Comparison of ENCODE assay signal across 8 cellular contexts in genomic region chr3:52286777-52287110, GRCh38. TPM values are rescaled to one million over a fixed set of nuclear protein-coding genes. Genes with fewer than 3 reads are reported as not detected.
DNase-seq lines count a peak whose midpoint lies in the region; ATAC-seq, FAIRE-seq and TF ChIP-seq lines count a peak whose summit lies in the region.

No MANE protein-coding gene starts in this region.

- WGBS in psoas muscle, 3 donors, result 63 to 72% (median 66%) methylated on average over 8 of the region's 8 CpGs

- TF ChIP-seq CTCF in fibroblast of lung (conservative IDR thresholded peaks at IDR 0.05 in 1 of 2, IDR thresholded peaks at IDR 0.05 in 1 of 2; ENCODE audit: low read depth in 1 of 2, low read length in 2 of 2) (no peak), psoas muscle (IDR thresholded peaks at IDR 0.05) (no peak)

- peak overlapping the region; percentile 99 for H3K9ac ChIP-seq in ES-I3 (ENCODE audit: low read depth, low read length)
- peak overlapping the region; percentile 98 for H3K9ac ChIP-seq in fibroblast of lung (ENCODE audit: insufficient read depth, low read length)

- DNase-seq in SJSA1 (ENCODE audit: low read depth in 1 of 2, low spot score in 2 of 2) (no peak), fibroblast of lung (ENCODE audit: low read depth in 2 of 2) (peak in 1 of 2 donors; percentile 37), psoas muscle (no peak), cerebellar nuclear complex (lab: John Stamatoyannopoulos, UW) (no peak), COR-L47 (lab: John Stamatoyannopoulos, UW) (no peak), erythroblast (lab: John Stamatoyannopoulos, UW) (no peak), RCC 7860 (ENCODE audit: low spot score) (no peak)

- peak overlapping the region; percentile 84 for H3K4me2 ChIP-seq in fibroblast of lung (ENCODE audit: extremely low read depth, insufficient read depth, low read length)

- no peak for TF ChIP-seq POLR2A in erythroblast (IDR thresholded peaks at IDR 0.05; ENCODE audit: low read length)

- H3K27me3 ChIP-seq in SJSA1 (replicated peaks) (no peaks in the 10 kb centered on the region), fibroblast of lung (ENCODE audit: control insufficient read depth, insufficient read depth, low read length) (no peaks in the 10 kb centered on the region), psoas muscle (ENCODE audit: insufficient read depth in 3 of 3, low read length in 2 of 3) (no peaks in the 10 kb centered on the region)

- H3K9me3 ChIP-seq in ES-I3 (ENCODE audit: control insufficient read depth, insufficient read depth, low read length), result no peaks in the 10 kb centered on the region
- no peaks in the 10 kb centered on the region for H3K9me3 ChIP-seq in SJSA1 (replicated peaks)
- no peaks in the 10 kb centered on the region for H3K9me3 ChIP-seq in fibroblast of lung (ENCODE audit: control insufficient read depth, insufficient read depth, low read depth, low read length)
- no peaks in the 10 kb centered on the region for H3K9me3 ChIP-seq in psoas muscle

- H3K79me2 ChIP-seq in fibroblast of lung (ENCODE audit: control insufficient read depth, insufficient read depth, low read length), result peaks cover 7% of the 10 kb centered on the region

- no peaks in the 10 kb centered on the region for H3K36me3 ChIP-seq in ES-I3 (ENCODE audit: insufficient read depth, low read length)
- H3K36me3 ChIP-seq in SJSA1, result peaks cover 14% of the 10 kb centered on the region
- H3K36me3 ChIP-seq in fibroblast of lung (ENCODE audit: control insufficient read depth, insufficient read depth, low read length), result peaks cover 6% of the 10 kb centered on the region
- peaks cover 0 to 28% of the 10 kb centered on the region in 2 donors for H3K36me3 ChIP-seq in psoas muscle (ENCODE audit: insufficient read depth in 1 of 2, low read depth in 1 of 2)

- intact Hi-C loops in psoas muscle (cut with DNase I), result loop anchor here in 1 of 2 donors (1.0 kb wide), 1 partner anchor 8 kb away; the partner anchor contains the start of gene WDR82

- H2AFZ ChIP-seq in fibroblast of lung (ENCODE audit: low read length), result no peak overlapping the region

- peak overlapping the region; percentile 100 for H3K27ac ChIP-seq in SJSA1
- peak overlapping the region; percentile 99 for H3K27ac ChIP-seq in fibroblast of lung (ENCODE audit: insufficient read depth, low read length)
- H3K27ac ChIP-seq in psoas muscle, result peak overlapping the region; percentile 97

- no peaks in the 10 kb centered on the region for H3K4me1 ChIP-seq in ES-I3 (ENCODE audit: insufficient read depth, low read length)
- H3K4me1 ChIP-seq in SJSA1 (replicated peaks), result peaks cover 21% of the 10 kb centered on the region
- peaks cover 5% of the 10 kb centered on the region for H3K4me1 ChIP-seq in fibroblast of lung (ENCODE audit: control insufficient read depth, extremely low read depth, insufficient read depth, low read length)
- peaks cover 15% of the 10 kb centered on the region for H3K4me1 ChIP-seq in psoas muscle

- ATAC-seq in psoas muscle, result no peak

- FAIRE-seq in RCC 7860 (lab: Jason Lieb, UNC), result no peak

- H4K20me1 ChIP-seq in fibroblast of lung (ENCODE audit: control insufficient read depth, extremely low read depth, insufficient read depth, low read length), result no peaks in the 10 kb centered on the region

- H3K4me3 ChIP-seq in SJSA1 (peak overlapping the region; percentile 88), fibroblast of lung (replicated peaks in 1 of 4; ENCODE audit: control extremely low read depth in 1 of 4, insufficient read depth in 1 of 4, low read depth in 3 of 4, low read length in 4 of 4) (peak overlapping the region; percentile 75 to 94 (median 85)), psoas muscle (peak overlapping the region; percentile 80)

RNA-seq across cellular contexts. Expression of gene GLYCTK, which starts 0.9 kb away (rescaled TPM):
- 3.7 and 6.1 TPM in 2 replicates for total RNA-seq in SJSA1 (2014; rRNA removed; shearing (Covaris generic))
- total RNA-seq in fibroblast of lung, result 3.3 and 6.9 TPM in 2 replicates
- polyA plus RNA-seq in fibroblast of lung, result 4.5 and 6.5 TPM in 2 replicates
- polyA plus RNA-seq in fibroblast of lung (2012), result 4.8 and 9.9 TPM in 2 replicates
- 6.9 and 8.5 TPM in 2 replicates for polyA minus RNA-seq in fibroblast of lung (ENCODE audit: low replicate concordance)
- 1 to 10 TPM; 3.0 to 7.2 (median 5.7) TPM for total RNA-seq in psoas muscle
- polyA plus RNA-seq in psoas muscle, result 10 to 100 TPM in 1 of 3 donors, 1 to 10 TPM in 2; 3.1 to 16.5 (median 4.2) TPM

RNA-seq across cellular contexts. Expression of gene WDR82, which starts 8.3 kb away (rescaled TPM):
- 24.1 and 37.0 TPM in 2 replicates for total RNA-seq in SJSA1 (2014; rRNA removed; shearing (Covaris generic))
- 63.9 and 71.2 TPM in 2 replicates for total RNA-seq in fibroblast of lung
- 76.2 and 77.7 TPM in 2 replicates for polyA plus RNA-seq in fibroblast of lung
- 60.8 and 63.2 TPM in 2 replicates for polyA plus RNA-seq in fibroblast of lung (2012)
- 40.1 and 47.7 TPM in 2 replicates for polyA minus RNA-seq in fibroblast of lung (ENCODE audit: low replicate concordance)
- total RNA-seq in psoas muscle, result 10 to 100 TPM; 62.1 to 93.1 (median 85.5) TPM
- 10 to 100 TPM; 46.1 to 96.7 (median 53.4) TPM for polyA plus RNA-seq in psoas muscle

RNA-seq across cellular contexts. Expression of gene DNAH1, which starts 29.4 kb away (rescaled TPM):
- total RNA-seq in SJSA1 (2014; rRNA removed; shearing (Covaris generic)), result 0.47 and 1.1 TPM in 2 replicates
- 1.8 and 3.0 TPM in 2 replicates for total RNA-seq in fibroblast of lung
- polyA plus RNA-seq in fibroblast of lung, result 0.72 and 1.9 TPM in 2 replicates
- 0.47 and 0.96 TPM in 2 replicates for polyA plus RNA-seq in fibroblast of lung (2012)
- polyA minus RNA-seq in fibroblast of lung (ENCODE audit: low replicate concordance), result 3.8 and 8.9 TPM in 2 replicates
- total RNA-seq in psoas muscle, result 1 to 10 TPM; 2.4 to 4.1 (median 3.0) TPM
- 1 to 10 TPM in 2 of 3 donors, under 1 TPM in 1; 0.77 to 1.8 (median 1.2) TPM for polyA plus RNA-seq in psoas muscle

RNA-seq across cellular contexts. Expression of gene PPM1M, which starts 41.2 kb away (rescaled TPM):
- 5.5 and 7.7 TPM in 2 replicates for total RNA-seq in SJSA1 (2014; rRNA removed; shearing (Covaris generic))
- 37.8 and 38.8 TPM in 2 replicates for total RNA-seq in fibroblast of lung
- 19.7 and 21.2 TPM in 2 replicates for polyA plus RNA-seq in fibroblast of lung
- polyA plus RNA-seq in fibroblast of lung (2012), result 16.7 and 19.4 TPM in 2 replicates
- polyA minus RNA-seq in fibroblast of lung (ENCODE audit: low replicate concordance), result 31.2 and 60.9 TPM in 2 replicates
- total RNA-seq in psoas muscle, result 1 to 10 TPM; 2.1 to 7.5 (median 3.9) TPM
- 1 to 10 TPM; 2.5 to 3.3 (median 2.6) TPM for polyA plus RNA-seq in psoas muscle

RNA-seq across cellular contexts. Expression of gene TWF2, which starts 47.8 kb away (rescaled TPM):
- 61.1 and 66.5 TPM in 2 replicates for total RNA-seq in SJSA1 (2014; rRNA removed; shearing (Covaris generic))
- total RNA-seq in fibroblast of lung (69.9 and 76.3 TPM in 2 replicates), psoas muscle (100 to 1,000 TPM in 3 of 4 donors, 10 to 100 TPM in 1; 74.9 to 224 (median 138) TPM)
- polyA plus RNA-seq in fibroblast of lung (67.2 and 69.8 TPM in 2 replicates), psoas muscle (100 to 1,000 TPM in 1 of 3 donors, 10 to 100 TPM in 2; 19.6 to 160 (median 74.6) TPM)
- polyA plus RNA-seq in fibroblast of lung (2012), result 74.4 and 84.0 TPM in 2 replicates
- polyA minus RNA-seq in fibroblast of lung (ENCODE audit: low replicate concordance), result 115 and 159 TPM in 2 replicates
